In genomic region chr3:53891500-53892334, GRCh38 we compare ENCODE assay signal across 8 cellular contexts. TPM values are rescaled to one million over a fixed set of nuclear protein-coding genes. Genes with fewer than 3 reads are reported as not detected.
DNase-seq lines count a peak whose midpoint lies in the region; ATAC-seq and TF ChIP-seq lines count a peak whose summit lies in the region.

TSS of gene SELENOK (minus strand) at chr3:53891859.

- peaks cover 26% of the 10 kb centered on the region for H3K79me2 ChIP-seq in OCI-LY7 (ENCODE audit: insufficient read depth, low read depth, low read length)

- H3K4me1 Mint-ChIP-seq in endothelial cell (ENCODE audit: unreplicated experiment) = peaks cover 34% of the 10 kb centered on the region
- peaks cover 30% of the 10 kb centered on the region for H3K4me1 Mint-ChIP-seq in mesothelial cell of epicardium

- TF ChIP-seq CTCF in OCI-LY7 (conservative IDR thresholded peaks at IDR 0.05; ENCODE audit: low read length) (no peak), endothelial cell (IDR thresholded peaks at IDR 0.05; ENCODE audit: unreplicated experiment) (no peak), mesothelial cell of epicardium (IDR thresholded peaks at IDR 0.05; ENCODE audit: unreplicated experiment) (no peak)

- ATAC-seq in GM21526 (IDR thresholded peaks at IDR 0.05; ENCODE audit: low FRiP score, unreplicated experiment) = peak; percentile 96

- CTCF ChIA-PET in OCI-LY7 (lab: Charles Lee; ENCODE audit: unreplicated experiment) = no interaction called here

- H3K27ac ChIP-seq in OCI-LY7 (ENCODE audit: low read depth, low read length, poor library complexity, severe bottlenecking) = peak within 1 kb of the TSS; percentile 45

- POLR2A ChIA-PET in OCI-LY7 (lab: Charles Lee) = interaction anchor here (0.7 to 2.6 kb wide), 4 partner anchors 9 to 642 kb away, joined by 3 to 15 read pairs (median 4); partner anchors contain the start of gene ACTR8

- intact Hi-C loops in OCI-LY7 (cut with micrococcal nuclease; ENCODE audit: unreplicated experiment) = loop anchor here (2.0 to 5.0 kb wide), 2 partner anchors 47 to 544 kb away; partner anchors contain the start of gene DCP1A

- peaks cover 21% of the 10 kb centered on the region for H3K4me1 ChIP-seq in OCI-LY7 (ENCODE audit: insufficient read depth, low read length, poor library complexity, severe bottlenecking)

- H3K27me3 Mint-ChIP-seq in endothelial cell (ENCODE audit: unreplicated experiment) = peaks cover 4% of the 10 kb centered on the region
- peaks cover 29% of the 10 kb centered on the region for H3K27me3 Mint-ChIP-seq in mesothelial cell of epicardium (ENCODE audit: low read depth)

- BruUV-seq in OCI-LY7 (replicated peaks; lab: Mats Ljungman, UMichigan) = no TSS peak

- no peaks in the 10 kb centered on the region for H4K20me1 ChIP-seq in OCI-LY7 (ENCODE audit: insufficient read depth, low read length)

- H3K4me3 Mint-ChIP-seq in endothelial cell (ENCODE audit: unreplicated experiment) (peak within 1 kb of the TSS; percentile 98), mesothelial cell of epicardium (peak within 1 kb of the TSS; percentile 98)

- peaks cover 23% of the 10 kb centered on the region for H3K36me3 ChIP-seq in OCI-LY7 (ENCODE audit: insufficient read depth, low read length)

- DNase-seq in D341Med (ENCODE audit: low spot score) (peak; percentile 95), HuH-7.5 (ENCODE audit: low spot score) (peak; percentile 49), OCI-LY7 (ENCODE audit: low spot score) (peak; percentile 99), activated T-cell treated with anti-CD3 and anti-CD28 coated beads for 1 hour (ENCODE audit: low read depth) (peak; percentile 91), endothelial cell (ENCODE audit: low spot score) (peak; percentile 95), mesothelial cell of epicardium (ENCODE audit: low spot score in 2 of 2, unreplicated experiment in 2 of 2) (peak; percentile 93)
- peak; percentile 94 to 95 for DNase-seq in stimulated activated CD8-positive, alpha-beta memory T cell treated with anti-CD3 and anti-CD28 coated beads, Interleukin-15, amount 100 ng/mL, for 48 hours (ENCODE audit: low read depth in 2 of 2)

- H3K9me3 ChIP-seq in OCI-LY7 (ENCODE audit: low read length) = no peaks in the 10 kb centered on the region

- H3K4me3 ChIP-seq in OCI-LY7 (ENCODE audit: low read depth, low read length, poor library complexity, severe bottlenecking) = peak within 1 kb of the TSS; percentile 92

- no peaks in the 10 kb centered on the region for H3K9me2 ChIP-seq in OCI-LY7 (ENCODE audit: insufficient read depth, low read length)

- H3K27ac Mint-ChIP-seq in endothelial cell (ENCODE audit: unreplicated experiment) (peak within 1 kb of the TSS; percentile 98), mesothelial cell of epicardium (peak within 1 kb of the TSS; percentile 100)

- peak within 1 kb of the TSS; percentile 84 for H3K4me2 ChIP-seq in OCI-LY7 (ENCODE audit: low read length)

- peak within 1 kb of the TSS; percentile 94 for H2AFZ ChIP-seq in OCI-LY7 (ENCODE audit: low read length)

- H3K9me3 Mint-ChIP-seq in endothelial cell (ENCODE audit: unreplicated experiment) (no peaks in the 10 kb centered on the region), mesothelial cell of epicardium (no peaks in the 10 kb centered on the region)

- H3K36me3 Mint-ChIP-seq in endothelial cell (ENCODE audit: low read depth, unreplicated experiment) (peaks cover 7% of the 10 kb centered on the region), mesothelial cell of epicardium (peaks cover 5% of the 10 kb centered on the region)

RNA-seq across cellular contexts. Expression of gene SELENOK, which starts in this region (rescaled TPM):
- 48.7 and 63.8 TPM in 2 replicates for total RNA-seq in OCI-LY7 (2014; rRNA removed; shearing (Covaris generic))
- total RNA-seq in OCI-LY7 (2022) (33.8 and 36.7 TPM in 2 replicates), endothelial cell (ENCODE audit: unreplicated experiment) (36.6 TPM), mesothelial cell of epicardium (32.6 to 34.2 TPM (median 33.4 TPM) in 3 replicates)

Comparison
In these comparisons a context has a peak if more than half of its experiments do, and no peak if none do; other contexts are left out.
1. Peak in every context shown above with its lines: DNase-seq, ATAC-seq, H3K4me3 ChIP-seq and H3K27ac ChIP-seq.
2. DNase-seq: peak in every context shown above with its lines; median percentile 99 in OCI-LY7; 95 in D341Med; 95 in endothelial cell; 94 in stimulated activated CD8-positive, alpha-beta memory T cell treated with anti-CD3 and anti-CD28 coated beads, Interleukin-15, amount 100 ng/mL, for 48 hours; 93 in mesothelial cell of epicardium; 91 in activated T-cell treated with anti-CD3 and anti-CD28 coated beads for 1 hour; 49 in HuH-7.5.